In genomic region chr5:43085453-43085852, GRCh38 we compare ENCODE assay signal across 9 cellular contexts.
"Had no signal": no experiment of that assay in that cellular context is flagged by ENCODE, and none has a peak within 500 bp of the region (broad histone marks: within the 10 kb centered on the region; RNA-seq: fewer than 3 reads in every experiment).

No MANE protein-coding gene starts in this region.

- H3K4me1 ChIP-seq: HAP-1 had no signal

- H3K9ac ChIP-seq: GM23248 had no signal

- H3K4me3 ChIP-seq: GM23248, HAP-1 had no signal

- H3K9me3 Mint-ChIP-seq: HFFc6, IgD-negative memory B cell had no signal

- H3K9me3 ChIP-seq: HAP-1 had no signal

- H3K27ac Mint-ChIP-seq: HFFc6, IgD-negative memory B cell had no signal

- H3K4me3 Mint-ChIP-seq: HFFc6, IgD-negative memory B cell had no signal

- ATAC-seq: HCT116 had no signal

- H3K4me1 Mint-ChIP-seq: IgD-negative memory B cell had no signal

- H3K27me3 Mint-ChIP-seq: IgD-negative memory B cell had no signal

- DNase-seq: GM23248, GOT3, H7, HFFc6, KG1 had no signal

- H2AFZ ChIP-seq: GM23248 had no signal

- H3K27ac ChIP-seq: GM23248 had no signal

- FAIRE-seq: HTR-8/SVneo had no signal
